1 cellular context compared by ENCODE assay signal in genomic region chr9:75488082-75488713, GRCh38.
TF ChIP-seq lines count a peak whose summit lies in the region.

No MANE protein-coding gene starts in this region.

TF ChIP-seq in GM23338, 12 proteins besides CTCF, POLR2A, EP300 and RAD21 (continued from another document):
- TF ChIP-seq REST (IDR thresholded peaks at IDR 0.05; ENCODE audit: unreplicated experiment): no peak
- TF ChIP-seq JUNB (IDR thresholded peaks at IDR 0.05; ENCODE audit: unreplicated experiment): no peak
TF ChIP-seq in GM23338: peak in this region for 0.
